Comparison of ENCODE assay signal across 16 cellular contexts in genomic region chr7:150989456-150989855, GRCh38. TPM values are rescaled to one million over a fixed set of nuclear protein-coding genes. Genes with fewer than 3 reads are reported as not detected.
DNase-seq lines count a peak whose midpoint lies in the region; ATAC-seq and TF ChIP-seq lines count a peak whose summit lies in the region.
"Had no signal": no experiment of that assay in that cellular context is flagged by ENCODE, and none has a peak within 500 bp of the region (broad histone marks: within the 10 kb centered on the region; RNA-seq: fewer than 3 reads in every experiment).

No MANE protein-coding gene starts in this region.

- peaks cover 12% of the 10 kb centered on the region for H3K4me1 ChIP-seq in suprapubic skin

- H3K36me3 Mint-ChIP-seq in activated CD8-positive, alpha-beta T cell treated with anti-CD3 and anti-CD28 coated beads, Interleukin-2, amount 10 ng/mL, durations not matched to agents 7 days and 5 days (ENCODE audit: low read depth) = peaks cover 3% of the 10 kb centered on the region
- H3K36me3 Mint-ChIP-seq in activated CD8-positive, alpha-beta T cell treated with anti-CD3 and anti-CD28 coated beads for 36 hours (ENCODE audit: low read depth) = no peaks in the 10 kb centered on the region
- peaks cover 20% of the 10 kb centered on the region for H3K36me3 Mint-ChIP-seq in glutamatergic neuron (ENCODE audit: unreplicated experiment)
- H3K36me3 Mint-ChIP-seq in T-helper 2 cell treated with Interferon-gamma antibody and Interleukin-4, amounts not matched to agents 5 μg/mL and 100 μg/mL, for 36 hours (ENCODE audit: low read depth) = no peaks in the 10 kb centered on the region
- H3K36me3 Mint-ChIP-seq: CD8-positive, alpha-beta T cell had no signal

- no peak for ATAC-seq in activated CD8-positive, alpha-beta T cell treated with anti-CD3 and anti-CD28 coated beads, Interleukin-2, amount 10 ng/mL, durations not matched to agents 7 days and 5 days
- no peak for ATAC-seq in activated CD8-positive, alpha-beta T cell treated with anti-CD3 and anti-CD28 coated beads for 36 hours

- TF ChIP-seq POLR2A in suprapubic skin (IDR thresholded peaks at IDR 0.05) = no peak

- H3K36me3 ChIP-seq in suprapubic skin = no peaks in the 10 kb centered on the region
- H3K36me3 ChIP-seq: MG63, SJSA1 had no signal

- intact Hi-C loops in activated CD8-positive, alpha-beta T cell treated with anti-CD3 and anti-CD28 coated beads for 36 hours (cut with micrococcal nuclease) = loop anchor here (2.0 to 10.0 kb wide), 2 partner anchors 91 to 205 kb away; no protein-coding TSS in a partner anchor

- H3K4me3 ChIP-seq in suprapubic skin = no peak overlapping the region
- H3K4me3 ChIP-seq: MG63, SJSA1 had no signal

- peaks cover 21% of the 10 kb centered on the region for H3K27me3 Mint-ChIP-seq in activated CD8-positive, alpha-beta T cell treated with anti-CD3 and anti-CD28 coated beads, Interleukin-2, amount 10 ng/mL, durations not matched to agents 7 days and 5 days (ENCODE audit: low read depth)
- H3K27me3 Mint-ChIP-seq in activated CD8-positive, alpha-beta T cell treated with anti-CD3 and anti-CD28 coated beads for 36 hours = peaks cover 10% of the 10 kb centered on the region
- H3K27me3 Mint-ChIP-seq in glutamatergic neuron (ENCODE audit: unreplicated experiment) = peaks cover 15% of the 10 kb centered on the region
- peaks cover 30% of the 10 kb centered on the region for H3K27me3 Mint-ChIP-seq in T-helper 2 cell treated with Interferon-gamma antibody and Interleukin-4, amounts not matched to agents 5 μg/mL and 100 μg/mL, for 36 hours (ENCODE audit: low read depth)
- H3K27me3 Mint-ChIP-seq: activated CD4-positive, alpha-beta memory T cell treated with anti-CD3 and anti-CD28 coated beads for 36 hours had no signal

- H3K27ac ChIP-seq in suprapubic skin = peak overlapping the region; percentile 20
- H3K27ac ChIP-seq: SJSA1 had no signal

- no peaks in the 10 kb centered on the region for H3K9me3 ChIP-seq in suprapubic skin
- H3K9me3 ChIP-seq: MG63 had no signal

- H3K27ac Mint-ChIP-seq in activated CD8-positive, alpha-beta T cell treated with anti-CD3 and anti-CD28 coated beads, Interleukin-2, amount 10 ng/mL, durations not matched to agents 7 days and 5 days = peak overlapping the region; percentile 52
- H3K27ac Mint-ChIP-seq in activated CD8-positive, alpha-beta T cell treated with anti-CD3 and anti-CD28 coated beads for 36 hours = no peak overlapping the region
- no peak overlapping the region for H3K27ac Mint-ChIP-seq in glutamatergic neuron (ENCODE audit: unreplicated experiment)
- no peak overlapping the region for H3K27ac Mint-ChIP-seq in T-helper 2 cell treated with Interferon-gamma antibody and Interleukin-4, amounts not matched to agents 5 μg/mL and 100 μg/mL, for 36 hours
- H3K27ac Mint-ChIP-seq: activated CD4-positive, alpha-beta memory T cell treated with anti-CD3 and anti-CD28 coated beads for 36 hours; CD8-positive, alpha-beta T cell; stimulated activated naive CD8-positive, alpha-beta T cell treated with anti-CD3 and anti-CD28 coated beads, Interleukin-15, amount 100 ng/mL, for 72 hours had no signal

- TF ChIP-seq EP300 in suprapubic skin (IDR thresholded peaks at IDR 0.05) = no peak

- WGBS in suprapubic skin = 51% methylated on average over 7 of the region's 7 CpGs

- POLR2A ChIA-PET in activated CD8-positive, alpha-beta T cell treated with anti-CD3 and anti-CD28 coated beads, Interleukin-2, amount 10 ng/mL, durations not matched to agents 7 days and 5 days (lab: Charles Lee) = interaction anchor here (0.6 kb wide), 1 partner anchor 250 kb away, joined by 3 read pairs; no protein-coding TSS in a partner anchor
- POLR2A ChIA-PET in activated CD8-positive, alpha-beta T cell treated with anti-CD3 and anti-CD28 coated beads for 36 hours (lab: Charles Lee) = no interaction called here

- H3K9me3 Mint-ChIP-seq in activated CD8-positive, alpha-beta T cell treated with anti-CD3 and anti-CD28 coated beads, Interleukin-2, amount 10 ng/mL, durations not matched to agents 7 days and 5 days (ENCODE audit: insufficient read depth) = peaks cover 13% of the 10 kb centered on the region
- peaks cover 16% of the 10 kb centered on the region for H3K9me3 Mint-ChIP-seq in activated CD8-positive, alpha-beta T cell treated with anti-CD3 and anti-CD28 coated beads for 36 hours
- H3K9me3 Mint-ChIP-seq in glutamatergic neuron (ENCODE audit: unreplicated experiment) = peaks cover 24% of the 10 kb centered on the region
- H3K9me3 Mint-ChIP-seq in T-helper 2 cell treated with Interferon-gamma antibody and Interleukin-4, amounts not matched to agents 5 μg/mL and 100 μg/mL, for 36 hours = peaks cover 6% of the 10 kb centered on the region

- no peak for DNase-seq in activated CD8-positive, alpha-beta T cell treated with anti-CD3 and anti-CD28 coated beads, Interleukin-2, amount 10 ng/mL, durations not matched to agents 7 days and 5 days
- no peak for DNase-seq in activated CD8-positive, alpha-beta T cell treated with anti-CD3 and anti-CD28 coated beads for 36 hours
- DNase-seq in glutamatergic neuron (no peak), suprapubic skin (ENCODE audit: low spot score in 2 of 2) (no peak), NCI-H1417 treated with DMSO at 0.1 percent for 48 hours (lab: John Stamatoyannopoulos, UW) (no peak)
- no peak for DNase-seq in T-helper 2 cell treated with Interferon-gamma antibody and Interleukin-4, amounts not matched to agents 5 μg/mL and 100 μg/mL, for 36 hours (ENCODE audit: low spot score)
- DNase-seq: activated CD4-positive, alpha-beta memory T cell treated with anti-CD3 and anti-CD28 coated beads for 36 hours; CD8-positive, alpha-beta T cell; MG63; NCI-H1930; NCI-H510A treated with DMSO at 0.1 percent for 48 hours; stimulated activated naive CD8-positive, alpha-beta T cell treated with anti-CD3 and anti-CD28 coated beads, Interleukin-15, amount 100 ng/mL, for 72 hours had no signal

- no peak for TF ChIP-seq CTCF in activated CD8-positive, alpha-beta T cell treated with anti-CD3 and anti-CD28 coated beads for 36 hours (IDR thresholded peaks at IDR 0.05)
- TF ChIP-seq CTCF in glutamatergic neuron (IDR thresholded peaks at IDR 0.05; ENCODE audit: partially characterized antibody, unreplicated experiment) (no peak), suprapubic skin (IDR thresholded peaks at IDR 0.05) (no peak)

- peaks cover 22% of the 10 kb centered on the region for H3K4me1 Mint-ChIP-seq in activated CD8-positive, alpha-beta T cell treated with anti-CD3 and anti-CD28 coated beads, Interleukin-2, amount 10 ng/mL, durations not matched to agents 7 days and 5 days (ENCODE audit: low read depth)
- H3K4me1 Mint-ChIP-seq in activated CD8-positive, alpha-beta T cell treated with anti-CD3 and anti-CD28 coated beads for 36 hours (ENCODE audit: low read depth) = peaks cover 17% of the 10 kb centered on the region
- H3K4me1 Mint-ChIP-seq in glutamatergic neuron (ENCODE audit: low read depth, unreplicated experiment) = peaks cover 15% of the 10 kb centered on the region
- peaks cover 21% of the 10 kb centered on the region for H3K4me1 Mint-ChIP-seq in T-helper 2 cell treated with Interferon-gamma antibody and Interleukin-4, amounts not matched to agents 5 μg/mL and 100 μg/mL, for 36 hours (ENCODE audit: low read depth)

- CTCF ChIA-PET in activated CD8-positive, alpha-beta T cell treated with anti-CD3 and anti-CD28 coated beads, Interleukin-2, amount 10 ng/mL, durations not matched to agents 7 days and 5 days (lab: Charles Lee) = interaction anchor here (0.7 to 1.9 kb wide), 9 partner anchors 13 to 91 kb away, joined by 3 to 10 read pairs (median 4); no protein-coding TSS in a partner anchor
- CTCF ChIA-PET in activated CD8-positive, alpha-beta T cell treated with anti-CD3 and anti-CD28 coated beads for 36 hours (lab: Charles Lee) = interaction anchor here (0.7 to 5.3 kb wide), 16 partner anchors 9 to 562 kb away, joined by 3 to 22 read pairs (median 5); no protein-coding TSS in a partner anchor

- no peak overlapping the region for H3K4me3 Mint-ChIP-seq in activated CD8-positive, alpha-beta T cell treated with anti-CD3 and anti-CD28 coated beads, Interleukin-2, amount 10 ng/mL, durations not matched to agents 7 days and 5 days
- H3K4me3 Mint-ChIP-seq in activated CD8-positive, alpha-beta T cell treated with anti-CD3 and anti-CD28 coated beads for 36 hours = no peak overlapping the region
- H3K4me3 Mint-ChIP-seq in glutamatergic neuron (ENCODE audit: unreplicated experiment) = peak overlapping the region; percentile 46
- H3K4me3 Mint-ChIP-seq in T-helper 2 cell treated with Interferon-gamma antibody and Interleukin-4, amounts not matched to agents 5 μg/mL and 100 μg/mL, for 36 hours = no peak overlapping the region
- H3K4me3 Mint-ChIP-seq: activated CD4-positive, alpha-beta memory T cell treated with anti-CD3 and anti-CD28 coated beads for 36 hours; CD8-positive, alpha-beta T cell had no signal

- H3K27me3 ChIP-seq in suprapubic skin = peaks cover 18% of the 10 kb centered on the region
- H3K27me3 ChIP-seq: MG63 had no signal

RNA-seq across cellular contexts. Expression of gene NOS3, which starts 1.4 kb away (rescaled TPM):
- total RNA-seq in activated CD8-positive, alpha-beta T cell treated with anti-CD3 and anti-CD28 coated beads, Interleukin-2, amount 10 ng/mL, durations not matched to agents 7 days and 5 days = 10 to 100 TPM; 12.2 to 13.8 TPM
- total RNA-seq in activated CD8-positive, alpha-beta T cell treated with anti-CD3 and anti-CD28 coated beads for 36 hours = 1 to 10 TPM; 5.4 to 6.2 TPM
- total RNA-seq in glutamatergic neuron (ENCODE audit: unreplicated experiment) (0.86 TPM), suprapubic skin (10 to 100 TPM in 1 of 4 donors, 1 to 10 TPM in 3; 2.6 to 10.9 (median 6.8) TPM)
- total RNA-seq: chondrocyte, SJSA1 had no signal

RNA-seq across cellular contexts. Expression of gene KCNH2, which starts 11.3 kb away (rescaled TPM):
- not detected for total RNA-seq in activated CD8-positive, alpha-beta T cell treated with anti-CD3 and anti-CD28 coated beads, Interleukin-2, amount 10 ng/mL, durations not matched to agents 7 days and 5 days
- under 1 TPM; 0.23 to 0.29 TPM for total RNA-seq in activated CD8-positive, alpha-beta T cell treated with anti-CD3 and anti-CD28 coated beads for 36 hours
- total RNA-seq in glutamatergic neuron (ENCODE audit: unreplicated experiment) = 73.7 TPM
- total RNA-seq in suprapubic skin = under 1 TPM in 1 of 4 donors, not detected in 3; 0.70 TPM
- total RNA-seq: SJSA1 had no signal

RNA-seq across cellular contexts. Expression of gene ATG9B, which starts 34.8 kb away (rescaled TPM):
- total RNA-seq in activated CD8-positive, alpha-beta T cell treated with anti-CD3 and anti-CD28 coated beads, Interleukin-2, amount 10 ng/mL, durations not matched to agents 7 days and 5 days = 1 to 10 TPM; 6.8 to 7.4 TPM
- 10 to 100 TPM; 12.6 to 14.0 TPM for total RNA-seq in activated CD8-positive, alpha-beta T cell treated with anti-CD3 and anti-CD28 coated beads for 36 hours
- total RNA-seq in glutamatergic neuron (ENCODE audit: unreplicated experiment) (9.4 TPM), suprapubic skin (100 to 1,000 TPM in 2 of 4 donors, 10 to 100 TPM in 2; 27.0 to 195 (median 122) TPM)
- total RNA-seq: A172, posterior vena cava, SJSA1 had no signal

RNA-seq across cellular contexts. Expression of gene ABCB8, which starts 38.8 kb away (rescaled TPM):
- total RNA-seq in activated CD8-positive, alpha-beta T cell treated with anti-CD3 and anti-CD28 coated beads, Interleukin-2, amount 10 ng/mL, durations not matched to agents 7 days and 5 days = 10 to 100 TPM; 48.0 to 49.5 TPM
- total RNA-seq in activated CD8-positive, alpha-beta T cell treated with anti-CD3 and anti-CD28 coated beads for 36 hours = 10 to 100 TPM; 41.4 to 47.5 TPM
- total RNA-seq in glutamatergic neuron (ENCODE audit: unreplicated experiment) = 57.1 TPM
- total RNA-seq in suprapubic skin = 10 to 100 TPM; 29.5 to 42.3 (median 31.9) TPM

RNA-seq across cellular contexts. Expression of gene ASIC3, which starts 58.9 kb away (rescaled TPM):
- 1 to 10 TPM; 2.8 to 3.2 TPM for total RNA-seq in activated CD8-positive, alpha-beta T cell treated with anti-CD3 and anti-CD28 coated beads, Interleukin-2, amount 10 ng/mL, durations not matched to agents 7 days and 5 days
- 1 to 10 TPM; 3.7 to 5.8 TPM for total RNA-seq in activated CD8-positive, alpha-beta T cell treated with anti-CD3 and anti-CD28 coated beads for 36 hours
- 10.8 TPM for total RNA-seq in glutamatergic neuron (ENCODE audit: unreplicated experiment)
- total RNA-seq in suprapubic skin = 1 to 10 TPM; 2.6 to 8.7 (median 4.1) TPM
- total RNA-seq: SJSA1 had no signal

Comparison
In these comparisons a context has a peak if more than half of its experiments do, and no peak if none do; other contexts are left out.
1. RNA of gene KCNH2, which starts 11.3 kb away (total RNA-seq): 73.7 TPM in glutamatergic neuron (single experiment); 0.23 to 0.29 TPM in activated CD8-positive, alpha-beta T cell treated with anti-CD3 and anti-CD28 coated beads for 36 hours, not detected in activated CD8-positive, alpha-beta T cell treated with anti-CD3 and anti-CD28 coated beads, Interleukin-2, amount 10 ng/mL, durations not matched to agents 7 days and 5 days and 0.70 TPM in suprapubic skin; every median in the first group is over 10 times any median in the second.